15 cellular contexts compared by ENCODE assay signal in the genomic region with DNA sequence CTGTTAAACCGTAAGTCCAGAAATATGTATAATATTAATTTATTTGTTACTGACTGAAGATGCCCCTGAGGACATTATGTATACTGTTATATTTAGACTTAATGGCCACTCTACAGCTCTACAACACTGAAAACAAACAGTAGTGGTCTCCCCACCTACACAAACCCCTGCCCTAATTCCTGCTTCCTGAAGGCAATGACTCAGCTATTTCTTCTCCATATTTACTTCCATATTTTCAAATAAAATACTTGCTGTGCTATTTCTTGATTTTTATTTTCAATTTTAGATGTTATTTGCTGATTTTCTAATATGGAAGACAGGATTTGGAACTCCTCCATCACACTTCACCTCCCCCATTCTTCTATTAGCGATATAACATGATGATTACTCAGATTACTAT.
DNase-seq lines count a peak whose midpoint lies in the region; ATAC-seq, FAIRE-seq and TF ChIP-seq lines count a peak whose summit lies in the region.
"Had no signal": no experiment of that assay in that cellular context is flagged by ENCODE, and none has a peak within 500 bp of the region (broad histone marks: within the 10 kb centered on the region; RNA-seq: fewer than 3 reads in every experiment).

No MANE protein-coding gene starts in this region.

- H3K4me3 ChIP-seq in A549 = no peak overlapping the region
- no peak overlapping the region for H3K4me3 ChIP-seq in BLaER1 treated with 17β-estradiol and CSF1 and Interleukin-3, amounts not matched to agents 10 nM and 100 nM
- H3K4me3 ChIP-seq in mucosa of descending colon = no peak overlapping the region
- H3K4me3 ChIP-seq: SJCRH30 had no signal

- peak overlapping the region; percentile 44 to 73; a peak in 5 of 6 replicates for H3K27ac ChIP-seq in A549
- peak overlapping the region in 2 of 11 experiments; percentile 14 to 29; a peak in 3 of 22 replicates for H3K27ac ChIP-seq in BLaER1 treated with 17β-estradiol and CSF1 and Interleukin-3, amounts not matched to agents 10 nM and 100 nM
- H3K27ac ChIP-seq: HL-60, SJCRH30 had no signal

- TF ChIP-seq EP300 in A549 (IDR thresholded peaks at IDR 0.05) = no peak

- no peak for FAIRE-seq in A549 (lab: Jason Lieb, UNC)

- H4K20me1 ChIP-seq in BLaER1 treated with 17β-estradiol and CSF1 and Interleukin-3, amounts not matched to agents 10 nM and 100 nM = no peaks in the 10 kb centered on the region

- POLR2A ChIA-PET in A549 (lab: Yijun Ruan, JAX) = no interaction called here

- H3K4me1 ChIP-seq in A549 (peaks cover 17% of the 10 kb centered on the region), mucosa of descending colon (ENCODE audit: low read depth) (no peaks in the 10 kb centered on the region)
- H3K4me1 ChIP-seq in BLaER1 treated with 17β-estradiol and CSF1 and Interleukin-3, amounts not matched to agents 10 nM and 100 nM = peaks cover 0 to 10% (median 9%) of the 10 kb centered on the region in 10 experiments; a peak in 13 of 20 replicates
- H3K4me1 ChIP-seq: SJCRH30 had no signal

- no peak for DNase-seq in A549 (ENCODE audit: low read depth in 1 of 2, low spot score in 1 of 2)
- DNase-seq in NCI-H1092 (lab: John Stamatoyannopoulos, UW) = peak; percentile 7
- peak; percentile 60 for DNase-seq in SHP77 treated with DMSO at 0.1 percent for 48 hours (lab: John Stamatoyannopoulos, UW)
- DNase-seq in mucosa of descending colon = no peak
- DNase-seq in amniotic stem cell (lab: John Stamatoyannopoulos, UW) = no peak
- DNase-seq: DMS 273 treated with DMSO at 0.1 percent for 48 hours, DND-41, H9, NCI-H345, NCI-H774, SJCRH30, T1000 had no signal

- ATAC-seq in A549 (no peak), mucosa of descending colon (no peak), GM19328 (IDR thresholded peaks at IDR 0.05; ENCODE audit: unreplicated experiment) (no peak)

- TF ChIP-seq RAD21 in A549 (conservative IDR thresholded peaks at IDR 0.05 in 1 of 2, IDR thresholded peaks at IDR 0.05 in 1 of 2) = no peak

- no peak overlapping the region for H3K9ac ChIP-seq in BLaER1 treated with 17β-estradiol and CSF1 and Interleukin-3, amounts not matched to agents 10 nM and 100 nM

- H3K27me3 ChIP-seq in BLaER1 treated with 17β-estradiol and CSF1 and Interleukin-3, amounts not matched to agents 10 nM and 100 nM = no peaks in the 10 kb centered on the region
- H3K27me3 ChIP-seq: SJCRH30 had no signal

- CTCF ChIA-PET in A549 (lab: Yijun Ruan, JAX) = no interaction called here

- intact Hi-C loops in mucosa of descending colon (cut with DNase I, micrococcal nuclease) = no loop called here

- TF ChIP-seq POLR2A in A549 (IDR thresholded peaks at IDR 0.05; ENCODE audit: low read length) = no peak

- 88% methylated on average over 2 of the region's 2 CpGs for WGBS in A549 (ENCODE audit: missing lambda C conversion rate)

- H3K36me3 ChIP-seq in BLaER1 treated with 17β-estradiol and CSF1 and Interleukin-3, amounts not matched to agents 10 nM and 100 nM = peaks cover 0 to 24% (median 7%) of the 10 kb centered on the region in 11 experiments; a peak in 8 of 22 replicates
- H3K36me3 ChIP-seq in mucosa of descending colon (ENCODE audit: low read depth) = no peaks in the 10 kb centered on the region
- H3K36me3 ChIP-seq: SJCRH30 had no signal

- TF ChIP-seq CTCF in A549 (IDR thresholded peaks at IDR 0.05) (no peak), mucosa of descending colon (IDR thresholded peaks at IDR 0.05) (no peak)

- no peak overlapping the region for H3K4me2 ChIP-seq in A549
- H3K4me2 ChIP-seq in BLaER1 treated with 17β-estradiol and CSF1 and Interleukin-3, amounts not matched to agents 10 nM and 100 nM = peak overlapping the region in 6 of 11 experiments; percentile 4 to 63 (median 45); a peak in 12 of 22 replicates

- peaks cover 26% of the 10 kb centered on the region for H3K9me3 ChIP-seq in A549
- H3K9me3 ChIP-seq in BLaER1 treated with 17β-estradiol and CSF1 and Interleukin-3, amounts not matched to agents 10 nM and 100 nM (replicated peaks in 1 of 11) = peaks cover 13 to 30% (median 27%) of the 10 kb centered on the region in 11 experiments
- peaks cover 21% of the 10 kb centered on the region for H3K9me3 ChIP-seq in mucosa of descending colon

TF ChIP-seq in A549, 52 proteins besides CTCF, POLR2A, EP300 and RAD21:
- TF ChIP-seq RCOR1 (IDR thresholded peaks at IDR 0.05; ENCODE audit: low read depth, low read length) (no peak), CEBPB (IDR thresholded peaks at IDR 0.05) (no peak), HOXB5 (CRISPR knock-in tag; IDR thresholded peaks at IDR 0.05) (no peak), MAFK (IDR thresholded peaks at IDR 0.05; ENCODE audit: partially characterized antibody) (peak; percentile 82), FOSL2 (IDR thresholded peaks at IDR 0.05) (no peak), FOSL2 (CRISPR knock-in tag; IDR thresholded peaks at IDR 0.05) (0 out of 2 replicates have a peak, but pooled peaks have one; percentile 10), NFE2L2 (conservative IDR thresholded peaks at IDR 0.05; ENCODE audit: low read length) (peak; percentile 87)
- TF ChIP-seq, protein P1, sequence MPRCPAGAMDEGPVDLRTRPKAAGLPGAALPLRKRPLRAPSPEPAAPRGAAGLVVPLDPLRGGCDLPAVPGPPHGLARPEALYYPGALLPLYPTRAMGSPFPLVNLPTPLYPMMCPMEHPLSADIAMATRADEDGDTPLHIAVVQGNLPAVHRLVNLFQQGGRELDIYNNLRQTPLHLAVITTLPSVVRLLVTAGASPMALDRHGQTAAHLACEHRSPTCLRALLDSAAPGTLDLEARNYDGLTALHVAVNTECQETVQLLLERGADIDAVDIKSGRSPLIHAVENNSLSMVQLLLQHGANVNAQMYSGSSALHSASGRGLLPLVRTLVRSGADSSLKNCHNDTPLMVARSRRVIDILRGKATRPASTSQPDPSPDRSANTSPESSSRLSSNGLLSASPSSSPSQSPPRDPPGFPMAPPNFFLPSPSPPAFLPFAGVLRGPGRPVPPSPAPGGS (IDR thresholded peaks at IDR 0.05) = no peak

Comparison
In these comparisons a context has a peak if more than half of its experiments do, and no peak if none do; other contexts are left out.
1. DNase-seq: peak in NCI-H1092 (single experiment) and SHP77 treated with DMSO at 0.1 percent for 48 hours (single experiment); none in A549 (0 of 2), mucosa of descending colon (0 of 3) and amniotic stem cell (single experiment).